ENCODE assay signal across 13 cellular contexts in the genomic region with DNA sequence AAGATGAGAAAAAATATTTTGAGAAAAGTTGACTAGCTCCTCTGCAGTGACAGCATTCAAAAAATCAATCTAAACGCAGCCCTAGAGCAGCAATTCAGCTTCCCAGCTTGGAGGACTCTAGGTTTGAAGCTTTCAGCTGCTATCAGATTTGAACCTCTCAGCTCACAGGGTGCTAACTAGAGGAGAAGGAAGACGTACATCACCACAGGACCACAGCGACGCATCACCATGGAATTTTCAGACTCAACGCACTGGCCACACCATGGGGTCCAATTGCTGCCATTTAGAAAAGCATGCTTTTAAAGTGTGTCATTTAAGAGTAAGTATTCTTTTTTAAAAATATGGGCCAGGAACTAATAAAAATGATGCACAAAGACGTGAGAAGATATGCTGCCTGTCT. TPM values are rescaled to one million over a fixed set of nuclear protein-coding genes. Genes with fewer than 3 reads are reported as not detected.
DNase-seq lines count a peak whose midpoint lies in the region; ATAC-seq and TF ChIP-seq lines count a peak whose summit lies in the region.
"Had no signal": no experiment of that assay in that cellular context is flagged by ENCODE, and none has a peak within 500 bp of the region (broad histone marks: within the 10 kb centered on the region; RNA-seq: fewer than 3 reads in every experiment).

No MANE protein-coding gene starts in this region.

- no peak overlapping the region for H3K4me3 Mint-ChIP-seq in mesothelial cell of epicardium

- peak overlapping the region; percentile 74 for H2AFZ ChIP-seq in osteoblast (ENCODE audit: low read length)

- intact Hi-C loops in lower lobe of right lung (cut with DNase I), result no loop called here

- H3K36me3 Mint-ChIP-seq in mesothelial cell of epicardium, result no peaks in the 10 kb centered on the region

- TF ChIP-seq CTCF in osteoblast (IDR thresholded peaks at IDR 0.05; ENCODE audit: extremely low read depth, low read depth, low read length), result no peak
- no peak for TF ChIP-seq CTCF in lower lobe of right lung (IDR thresholded peaks at IDR 0.05)
- TF ChIP-seq CTCF in mesothelial cell of epicardium (IDR thresholded peaks at IDR 0.05; ENCODE audit: unreplicated experiment), result no peak

- H4K20me1 ChIP-seq in osteoblast (ENCODE audit: insufficient read depth, low read length), result no peaks in the 10 kb centered on the region

- H3K4me3 ChIP-seq in osteoblast (ENCODE audit: insufficient read depth, low read length) (no peak overlapping the region), lower lobe of right lung (no peak overlapping the region)
- H3K4me3 ChIP-seq: colonic mucosa, suprapubic skin had no signal

- H3K27me3 Mint-ChIP-seq in mesothelial cell of epicardium (ENCODE audit: low read depth), result no peaks in the 10 kb centered on the region

- H3K9me3 ChIP-seq in osteoblast (ENCODE audit: low read depth, low read length) (no peaks in the 10 kb centered on the region), lower lobe of right lung (no peaks in the 10 kb centered on the region)
- H3K9me3 ChIP-seq: colonic mucosa, suprapubic skin had no signal

- no peaks in the 10 kb centered on the region for H3K9me3 Mint-ChIP-seq in mesothelial cell of epicardium

- H3K4me1 ChIP-seq in osteoblast (ENCODE audit: insufficient read depth, low read length), result peaks cover 23% of the 10 kb centered on the region
- no peaks in the 10 kb centered on the region for H3K4me1 ChIP-seq in lower lobe of right lung
- H3K4me1 ChIP-seq: colonic mucosa had no signal

- peaks cover 10% of the 10 kb centered on the region for H3K79me2 ChIP-seq in osteoblast (ENCODE audit: insufficient read depth, low read length)

- DNase-seq in EL, result peak; percentile 97
- DNase-seq in NCI-H226, result peak; percentile 62
- peak; percentile 41 for DNase-seq in dedifferentiated amniotic fluid mesenchymal stem cell (ENCODE audit: extremely low spot score)
- peak; percentile 83 for DNase-seq in osteoblast (ENCODE audit: insufficient read length, low spot score, missing footprints)
- DNase-seq in NCI-H1105 (lab: John Stamatoyannopoulos, UW), result no peak
- no peak for DNase-seq in lower lobe of right lung
- DNase-seq in mesothelial cell of epicardium (ENCODE audit: low spot score in 2 of 2, unreplicated experiment in 2 of 2), result no peak
- DNase-seq: activated naive CD4-positive, alpha-beta T cell treated with Interleukin-2 at 50 U/mL for 16 hours; colonic mucosa; DMS79 treated with DMSO at 0.1 percent for 48 hours; NCI-H187 treated with DMSO at 0.1 percent for 48 hours had no signal

- H3K4me2 ChIP-seq in osteoblast (ENCODE audit: insufficient read depth, low read length), result peak overlapping the region; percentile 55

- H3K27ac ChIP-seq in osteoblast (ENCODE audit: low read depth, low read length), result peak overlapping the region; percentile 81
- no peak overlapping the region for H3K27ac ChIP-seq in lower lobe of right lung
- H3K27ac ChIP-seq: colonic mucosa, suprapubic skin had no signal

- no peak overlapping the region for H3K27ac Mint-ChIP-seq in mesothelial cell of epicardium

- no peaks in the 10 kb centered on the region for H3K36me3 ChIP-seq in osteoblast (ENCODE audit: insufficient read depth, low read length)
- H3K36me3 ChIP-seq in lower lobe of right lung, result no peaks in the 10 kb centered on the region
- H3K36me3 ChIP-seq: colonic mucosa, suprapubic skin had no signal

- H3K27me3 ChIP-seq in osteoblast (ENCODE audit: insufficient read depth, low read length) (no peaks in the 10 kb centered on the region), lower lobe of right lung (ENCODE audit: low read depth) (no peaks in the 10 kb centered on the region)
- H3K27me3 ChIP-seq: colonic mucosa, suprapubic skin had no signal

- ATAC-seq in lower lobe of right lung, result no peak
- ATAC-seq in GM18867 (IDR thresholded peaks at IDR 0.05; ENCODE audit: unreplicated experiment), result no peak

- H3K4me1 Mint-ChIP-seq in mesothelial cell of epicardium, result peaks cover 30% of the 10 kb centered on the region

RNA-seq across cellular contexts. Expression of gene FUCA2, which starts 45.0 kb away (rescaled TPM):
- total RNA-seq in osteoblast, result 64.8 and 70.7 TPM in 2 replicates
- total RNA-seq in lower lobe of right lung, result 53.1 TPM
- 48.2 to 53.6 TPM (median 52.3 TPM) in 3 replicates for total RNA-seq in mesothelial cell of epicardium

Comparison
In these comparisons a context has a peak if more than half of its experiments do, and no peak if none do; other contexts are left out.
1. DNase-seq: peak in EL (single experiment), NCI-H226 (single experiment), dedifferentiated amniotic fluid mesenchymal stem cell (single experiment) and osteoblast (single experiment); none in NCI-H1105 (single experiment), lower lobe of right lung (single experiment) and mesothelial cell of epicardium (0 of 2).